9 cellular contexts compared by ENCODE assay signal in genomic region chr16:67874147-67874771, GRCh38. TPM values are rescaled to one million over a fixed set of nuclear protein-coding genes. Genes with fewer than 3 reads are reported as not detected.
DNase-seq lines count a peak whose midpoint lies in the region; FAIRE-seq and TF ChIP-seq lines count a peak whose summit lies in the region.
"Had no signal": no experiment of that assay in that cellular context is flagged by ENCODE, and none has a peak within 500 bp of the region (broad histone marks: within the 10 kb centered on the region; RNA-seq: fewer than 3 reads in every experiment).

No MANE protein-coding gene starts in this region.

- no peak for TF ChIP-seq CTCF in brain microvascular endothelial cell (IDR thresholded peaks at IDR 0.05; ENCODE audit: low read depth, low read length, missing control alignments)

- no peaks in the 10 kb centered on the region for H3K27me3 ChIP-seq in brain microvascular endothelial cell (replicated peaks)

- peak overlapping the region; percentile 87 for H3K4me3 ChIP-seq in brain microvascular endothelial cell (ENCODE audit: low read depth, low read length)
- peak overlapping the region; percentile 79 for H3K4me3 ChIP-seq in mesodermal cell (ENCODE audit: extremely low read depth, insufficient read depth, low read length, poor library complexity, severe bottlenecking)

- H3K9me3 ChIP-seq in mesodermal cell (ENCODE audit: control insufficient read depth, low read length), result no peaks in the 10 kb centered on the region

- in situ Hi-C loops in brain microvascular endothelial cell (cut with HindIII; ENCODE audit: low pct_ligation_motif_present, low sequenced_read_pairs), result no loop called here

- H3K27ac ChIP-seq in brain microvascular endothelial cell (no peak overlapping the region), mesodermal cell (ENCODE audit: low read depth, low read length, severe bottlenecking) (no peak overlapping the region)

- no peak for TF ChIP-seq POLR2A in GM12892 (IDR thresholded peaks at IDR 0.05; ENCODE audit: low read depth, low read length)

- no peak for FAIRE-seq in GM12892 (lab: Jason Lieb, UNC)

- WGBS in mesodermal cell (ENCODE audit: insufficient coverage in 2 of 2), 2 experiments, result 98% methylated on average over 5 to 6 of the region's 6 CpGs

- peaks cover 7% of the 10 kb centered on the region for H3K4me1 ChIP-seq in mesodermal cell (ENCODE audit: control insufficient read depth, insufficient read depth, low read length, poor library complexity, severe bottlenecking)

- peaks cover 59% of the 10 kb centered on the region for H3K36me3 ChIP-seq in brain microvascular endothelial cell (replicated peaks)
- H3K36me3 ChIP-seq in mesodermal cell (ENCODE audit: control insufficient read depth, insufficient read depth, low read length), result peaks cover 74% of the 10 kb centered on the region

- DNase-seq in stimulated activated CD4-positive, alpha-beta T cell treated with anti-CD3 and anti-CD28 coated beads, Interleukin-15, amount 100 ng/mL, for 24 hours, result peak; percentile 33
- DNase-seq in stimulated activated CD4-positive, alpha-beta T cell treated with anti-CD3 and anti-CD28 coated beads, Interleukin-4, amount 100 ng/mL, for 24 hours, result no peak
- no peak for DNase-seq in brain microvascular endothelial cell
- DNase-seq in GM12892 (ENCODE audit: insufficient read length), result no peak
- DNase-seq in DMS 273 (lab: John Stamatoyannopoulos, UW; ENCODE audit: unreplicated experiment), result no peak
- no peak for DNase-seq in NCI-H1092 (lab: John Stamatoyannopoulos, UW)
- DNase-seq in SW 1271 (lab: John Stamatoyannopoulos, UW), result no peak
- DNase-seq: NCI-H1092 treated with DMSO at 0.1 percent for 48 hours had no signal

RNA-seq across cellular contexts. Expression of gene EDC4, which starts 1.4 kb away (rescaled TPM):
- 63.8 TPM for polyA plus RNA-seq in mesodermal cell (2013, experiment 1 of 2)
- 47.6 TPM for polyA plus RNA-seq in mesodermal cell (2013, experiment 2 of 2)
- 46.5 TPM for polyA plus RNA-seq in GM12892 (2012; ENCODE audit: missing spikeins)

RNA-seq across cellular contexts. Expression of gene NRN1L, which starts 10.4 kb away (rescaled TPM):
- polyA plus RNA-seq in mesodermal cell (2013, experiment 1 of 2), result 1.00 TPM
- polyA plus RNA-seq in mesodermal cell (2013, experiment 2 of 2), result not detected
- 0.51 TPM for polyA plus RNA-seq in GM12892 (2012; ENCODE audit: missing spikeins)

RNA-seq across cellular contexts. Expression of gene PSKH1, which starts 18.8 kb away (rescaled TPM):
- polyA plus RNA-seq in mesodermal cell (2013, experiment 1 of 2), result 26.2 TPM
- polyA plus RNA-seq in mesodermal cell (2013, experiment 2 of 2), result 33.8 TPM
- polyA plus RNA-seq in GM12892 (2012; ENCODE audit: missing spikeins), result 6.4 TPM

RNA-seq across cellular contexts. Expression of gene CENPT, which starts 26.8 kb away (rescaled TPM):
- polyA plus RNA-seq in mesodermal cell (2013, experiment 1 of 2), result 46.2 TPM
- polyA plus RNA-seq in mesodermal cell (2013, experiment 2 of 2), result 39.0 TPM
- polyA plus RNA-seq in GM12892 (2012; ENCODE audit: missing spikeins), result 23.0 TPM

RNA-seq across cellular contexts. Expression of gene NUTF2, which starts 27.5 kb away (rescaled TPM):
- polyA plus RNA-seq in mesodermal cell (2013, experiment 1 of 2), result 258 TPM
- polyA plus RNA-seq in mesodermal cell (2013, experiment 2 of 2), result 246 TPM
- 131 TPM for polyA plus RNA-seq in GM12892 (2012; ENCODE audit: missing spikeins)
